Comparison of ENCODE assay signal across 3 cellular contexts in genomic region chr1:156705321-156705917, GRCh38.
TF ChIP-seq lines count a peak whose summit lies in the region.

Gene CRABP2 (minus strand): TSS chr1:156705583. CDS start chr1:156705446, 137 bp downstream.

TF ChIP-seq in A549, 52 proteins besides CTCF, POLR2A, EP300 and RAD21:
- TF ChIP-seq E2F6 (IDR thresholded peaks at IDR 0.05; ENCODE audit: borderline replicate concordance, low read depth) (peak; percentile 21; the same call in 1 of the 2 replicates), NFE2L2 (conservative IDR thresholded peaks at IDR 0.05; ENCODE audit: low read length) (no peak)
TF ChIP-seq in A549: peak in this region for 1.

TF ChIP-seq in HCT116, 20 proteins besides CTCF, POLR2A, EP300 and RAD21:
- TF ChIP-seq YY1 (IDR thresholded peaks at IDR 0.05; ENCODE audit: extremely low read depth, insufficient replicate concordance, low read depth, low read length) (no peak), MAX (IDR thresholded peaks at IDR 0.05) (no peak), SRF (IDR thresholded peaks at IDR 0.05; ENCODE audit: low read depth) (no peak), ZBTB33 (IDR thresholded peaks at IDR 0.05; ENCODE audit: extremely low read depth, insufficient replicate concordance, low read length) (no peak), ELF1 (IDR thresholded peaks at IDR 0.05; ENCODE audit: borderline replicate concordance, low read depth) (no peak), POLR2AphosphoS5 (IDR thresholded peaks at IDR 0.05; ENCODE audit: low read depth, low read length) (peak; percentile 56; the same call in 1 of the 2 replicates)

TF ChIP-seq in H1, 55 proteins besides CTCF, POLR2A, EP300 and RAD21:
- TF ChIP-seq SIRT6 (IDR thresholded peaks at IDR 0.05; ENCODE audit: low read length) (no peak), SRF (IDR thresholded peaks at IDR 0.05; ENCODE audit: low read depth, low read length) (no peak), TAF1 (IDR thresholded peaks at IDR 0.05; ENCODE audit: low read depth, low read length) (no peak), CHD7 (IDR thresholded peaks at IDR 0.05; ENCODE audit: insufficient replicate concordance, low read length) (no peak), KDM1A (IDR thresholded peaks at IDR 0.05; ENCODE audit: borderline replicate concordance, low read length) (no peak), POU5F1 (IDR thresholded peaks at IDR 0.05; ENCODE audit: low read depth, low read length) (no peak), SAP30 (IDR thresholded peaks at IDR 0.05; ENCODE audit: insufficient read depth, insufficient replicate concordance, low read length) (no peak), KDM5A (IDR thresholded peaks at IDR 0.05; ENCODE audit: low read length) (no peak), RFX5 (IDR thresholded peaks at IDR 0.05; ENCODE audit: borderline replicate concordance, low read depth, low read length) (no peak), GABPA (IDR thresholded peaks at IDR 0.05; ENCODE audit: borderline replicate concordance, insufficient read depth, low read length) (no peak), MAFK (IDR thresholded peaks at IDR 0.05; ENCODE audit: low read depth, low read length) (no peak), FOSL1 (IDR thresholded peaks at IDR 0.05; ENCODE audit: insufficient read depth, low read depth, low read length) (no peak), EZH2 (IDR thresholded peaks at IDR 0.05; ENCODE audit: low read depth, low read length, severe bottlenecking) (no peak), KDM4A (IDR thresholded peaks at IDR 0.05; ENCODE audit: low read depth, low read length, severe bottlenecking) (peak; percentile 51), CTBP2 (IDR thresholded peaks at IDR 0.05; ENCODE audit: borderline replicate concordance, insufficient read depth, insufficient read length, low read length) (no peak), CHD2 (IDR thresholded peaks at IDR 0.05; ENCODE audit: low read length) (no peak), GTF2F1 (IDR thresholded peaks at IDR 0.05; ENCODE audit: borderline replicate concordance, low read depth, low read length) (no peak), HDAC6 (IDR thresholded peaks at IDR 0.05; ENCODE audit: low read depth, low read length) (no peak), PHF8 (conservative IDR thresholded peaks at IDR 0.05; ENCODE audit: low read depth, low read length) (no peak; the same call in 1 of the 2 replicates), YY1 (IDR thresholded peaks at IDR 0.05; ENCODE audit: low read depth, low read length) (no peak), SIN3A (conservative IDR thresholded peaks at IDR 0.05 in 1 of 2, IDR thresholded peaks at IDR 0.05 in 1 of 2; ENCODE audit: low read depth in 1 of 2, low read length in 2 of 2) (no peak), NRF1 (IDR thresholded peaks at IDR 0.05; ENCODE audit: low read depth, low read length) (no peak), ATF2 (IDR thresholded peaks at IDR 0.05; ENCODE audit: low read length) (no peak), SP1 (IDR thresholded peaks at IDR 0.05; ENCODE audit: low read depth, low read length) (no peak), NANOG (IDR thresholded peaks at IDR 0.05; ENCODE audit: insufficient read depth, low read depth, low read length, poor library complexity, severe bottlenecking) (no peak), JUN (IDR thresholded peaks at IDR 0.05; ENCODE audit: low read depth, low read length) (no peak), CEBPB (IDR thresholded peaks at IDR 0.05; ENCODE audit: low read depth, low read length) (no peak), ASH2L (IDR thresholded peaks at IDR 0.05; ENCODE audit: low read length) (no peak), E2F6 (IDR thresholded peaks at IDR 0.05) (peak; percentile 6; the same call in 1 of the 2 replicates), MAX (IDR thresholded peaks at IDR 0.05) (no peak), POLR2AphosphoS5 (IDR thresholded peaks at IDR 0.05; ENCODE audit: low read depth, low read length) (peak; percentile 16; the same call in 1 of the 2 replicates), EGR1 (IDR thresholded peaks at IDR 0.05; ENCODE audit: borderline replicate concordance, low read depth, low read length) (no peak), BCL11A (IDR thresholded peaks at IDR 0.05; ENCODE audit: low read depth in 2 of 2, low read length in 2 of 2) (no peak), SP4 (IDR thresholded peaks at IDR 0.05; ENCODE audit: low read length) (no peak), JUND (IDR thresholded peaks at IDR 0.05; ENCODE audit: low read length) (no peak), TBP (IDR thresholded peaks at IDR 0.05; ENCODE audit: low read depth, low read length) (peak; percentile 78), CBX5 (IDR thresholded peaks at IDR 0.05; ENCODE audit: low read depth, low read length) (no peak), BRCA1 (IDR thresholded peaks at IDR 0.05; ENCODE audit: low read depth, low read length) (no peak), BACH1 (IDR thresholded peaks at IDR 0.05; ENCODE audit: low read length) (peak; percentile 31; the same call in 1 of the 2 replicates), SP2 (IDR thresholded peaks at IDR 0.05; ENCODE audit: low read length) (no peak), TEAD4 (IDR thresholded peaks at IDR 0.05; ENCODE audit: low read depth, low read length) (no peak), CHD1 (IDR thresholded peaks at IDR 0.05; ENCODE audit: low read depth, low read length) (no peak), ATF3 (IDR thresholded peaks at IDR 0.05; ENCODE audit: insufficient read depth, low read depth, low read length) (no peak), SIX5 (IDR thresholded peaks at IDR 0.05; ENCODE audit: low read depth, low read length) (no peak)
